In the genomic region with DNA sequence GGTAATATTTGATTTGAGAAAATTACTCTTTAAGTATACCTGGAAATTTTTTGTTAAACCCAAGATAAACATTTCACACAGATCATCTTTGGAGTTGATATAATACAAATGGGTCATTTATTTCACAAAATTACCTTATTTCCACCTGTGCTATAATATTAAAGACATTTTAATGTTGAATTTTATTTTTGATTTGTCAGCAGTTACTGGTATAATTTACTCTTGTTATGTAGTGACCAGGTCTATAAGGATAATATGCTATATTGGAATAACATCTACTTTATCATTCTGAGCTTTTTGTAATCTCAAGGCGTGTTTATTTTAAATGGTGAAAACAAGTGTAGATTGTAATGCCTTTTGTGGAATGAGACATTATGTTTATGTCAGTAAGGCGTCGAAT, we compare ENCODE assay signal across 28 cellular contexts. TPM values are rescaled to one million over a fixed set of nuclear protein-coding genes. Genes with fewer than 3 reads are reported as not detected.
"Had no signal": no experiment of that assay in that cellular context is flagged by ENCODE, and none has a peak within 500 bp of the region (broad histone marks: within the 10 kb centered on the region; RNA-seq: fewer than 3 reads in every experiment).

No MANE protein-coding gene starts in this region.

- ATAC-seq: left colon; left lung; lower lobe of right lung; naive thymus-derived CD8-positive, alpha-beta T cell; pancreas; right cardiac atrium; stimulated activated memory B cell treated with anti-CD40 and anti-IgM and Interleukin-4, amounts not matched to agents 10 μg/mL and 1 μg/mL and 100 μg/mL, for 72 hours; stimulated activated naive CD8-positive, alpha-beta T cell treated with anti-CD3 and anti-CD28 coated beads, Interleukin-15, amount 100 ng/mL, for 72 hours had no signal

- FAIRE-seq: kidney, pancreas, small intestine had no signal

- H3K4me3 ChIP-seq: left lung, lower lobe of right lung, pancreas, prostate gland, sigmoid colon, testis, thyroid gland, transverse colon, upper lobe of left lung, vagina had no signal

- H3K36me3 ChIP-seq: left lung, lower lobe of right lung, pancreas, prostate gland, sigmoid colon, thyroid gland, transverse colon, upper lobe of left lung, vagina had no signal

- H3K4me1 ChIP-seq: lower lobe of right lung, pancreas, prostate gland, thyroid gland, vagina had no signal

- H3K9me3 ChIP-seq: left lung, lower lobe of right lung, pancreas, prostate gland, sigmoid colon, testis, thyroid gland, transverse colon, upper lobe of left lung, vagina had no signal

- H3K27ac ChIP-seq: left lung, lower lobe of right lung, pancreas, prostate gland, sigmoid colon, testis, thyroid gland, transverse colon, upper lobe of left lung, vagina had no signal

- H3K27me3 ChIP-seq: left lung, pancreas, sigmoid colon, testis, thyroid gland, transverse colon, upper lobe of left lung, vagina had no signal

- DNase-seq: hippocampal formation; kidney; left colon; left lung; lower lobe of right lung; mammary epithelial cell; mesenchymal stem cell; naive thymus-derived CD8-positive, alpha-beta T cell; nucleus accumbens; pancreas; posterior cingulate gyrus; retina; sigmoid colon; small intestine; stimulated activated CD4-positive, alpha-beta T cell treated with anti-CD3 and anti-CD28 coated beads, Interleukin-1b, Interleukin-23, amount 100 ng/mL, for 48 hours; stimulated activated CD4-positive, alpha-beta T cell treated with anti-CD3 and anti-CD28 coated beads, Interleukin-2, amount 100 ng/mL, for 48 hours; stimulated activated CD4-positive, alpha-beta T cell treated with anti-CD3 and anti-CD28 coated beads, Interleukin-4, amount 100 ng/mL, for 4 hours; stimulated activated CD8-positive, alpha-beta memory T cell treated with anti-CD3 and anti-CD28 coated beads, Interleukin-4, amount 100 ng/mL, for 48 hours; stimulated activated naive CD4-positive, alpha-beta T cell treated with Interleukin-2 at 50 U/mL for 16 hours; stimulated activated naive CD8-positive, alpha-beta T cell treated with anti-CD3 and anti-CD28 coated beads, Interleukin-15, amount 100 ng/mL, for 72 hours; testis; thyroid gland; transverse colon had no signal

RNA-seq across cellular contexts. Expression of a gene that starts 26.6 kb away (rescaled TPM):
- polyA plus RNA-seq: mammary epithelial cell had no signal
